ENCODE assay signal across 11 cellular contexts in the genomic region with DNA sequence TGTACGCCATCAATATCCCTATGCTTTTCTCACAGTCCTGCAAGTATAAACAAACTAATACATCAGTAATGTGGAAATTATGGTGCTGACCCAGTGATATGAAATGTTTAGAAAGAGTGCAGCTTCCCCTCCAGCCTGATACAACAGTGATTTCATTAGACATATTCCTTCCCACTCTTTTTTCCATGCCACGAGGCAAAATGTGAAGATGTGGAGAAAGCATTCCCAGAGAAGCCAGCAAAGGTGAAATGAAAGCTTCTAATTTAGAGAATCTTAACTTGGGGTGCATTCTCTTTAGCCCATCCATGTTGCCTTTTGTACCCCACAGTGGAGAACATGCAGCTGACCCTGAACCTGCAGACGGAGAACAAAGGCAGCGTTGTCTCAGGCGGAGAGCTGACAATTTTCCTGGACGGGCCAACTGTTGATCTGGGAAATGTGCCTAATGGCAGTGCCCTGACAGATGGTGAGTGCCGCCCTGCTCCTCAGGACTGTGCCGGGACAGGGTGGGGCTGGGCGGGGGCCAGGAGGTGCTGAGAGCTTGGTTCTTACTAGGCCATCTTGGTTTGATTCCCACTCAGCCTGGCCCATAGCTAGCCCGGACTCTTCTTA.
A peak's percentile ranks its signal among the peaks of the same experiment; 100 is the strongest.
DNase-seq lines count a peak whose midpoint lies in the region; ATAC-seq and TF ChIP-seq lines count a peak whose summit lies in the region.
"Had no signal": no experiment of that assay in that cellular context is flagged by ENCODE, and none has a peak within 500 bp of the region (broad histone marks: within the 10 kb centered on the region; RNA-seq: fewer than 3 reads in every experiment).

No MANE protein-coding gene starts in this region.

- peak overlapping the region; percentile 94 for H3K27ac ChIP-seq in cardiac muscle cell
- H3K27ac ChIP-seq in CD8-positive, alpha-beta T cell (ENCODE audit: low read depth, low read length): no peak overlapping the region

- peak overlapping the region; percentile 34 for H3K27ac Mint-ChIP-seq in nephron progenitor cell
- no peak overlapping the region for H3K27ac Mint-ChIP-seq in CD8-positive, alpha-beta T cell
- H3K27ac Mint-ChIP-seq: dendritic cell treated with granulocyte-macrophage colony-stimulating factor and Interleukin-4, amounts not matched to agents 40 ng/mL and 50 ng/mL, for 4 days; mesothelial cell of epicardium had no signal

- H3K9me3 Mint-ChIP-seq in nephron progenitor cell: no peaks in the 10 kb centered on the region
- H3K9me3 Mint-ChIP-seq in CD8-positive, alpha-beta T cell: no peaks in the 10 kb centered on the region
- H3K9me3 Mint-ChIP-seq: dendritic cell treated with granulocyte-macrophage colony-stimulating factor and Interleukin-4, amounts not matched to agents 40 ng/mL and 50 ng/mL, for 4 days; mesothelial cell of epicardium had no signal

- H3K36me3 ChIP-seq in cardiac muscle cell: no peaks in the 10 kb centered on the region
- H3K36me3 ChIP-seq in CD8-positive, alpha-beta T cell (ENCODE audit: insufficient read depth, low read length): peaks cover 15% of the 10 kb centered on the region

- H3K4me3 ChIP-seq in cardiac muscle cell: no peak overlapping the region
- H3K4me3 ChIP-seq in CD8-positive, alpha-beta T cell (ENCODE audit: low read depth, low read length): no peak overlapping the region

- no peak for TF ChIP-seq CTCF in cardiac muscle cell (IDR thresholded peaks at IDR 0.05; ENCODE audit: low read depth, low read length)
- TF ChIP-seq CTCF in nephron progenitor cell (IDR thresholded peaks at IDR 0.05): no peak
- no peak for TF ChIP-seq CTCF in CD8-positive, alpha-beta T cell (IDR thresholded peaks at IDR 0.05)

- ATAC-seq in Right ventricle myocardium inferior (peak; percentile 81), HG03378 (IDR thresholded peaks at IDR 0.05; ENCODE audit: unreplicated experiment) (no peak)
- no peak for ATAC-seq in CD8-positive, alpha-beta T cell
- ATAC-seq: activated CD4-positive, CD25-positive, alpha-beta regulatory T cell treated with anti-CD3 and anti-CD28 coated beads, Interleukin-2, amount 50 U/mL, for 24 hours had no signal

- no peaks in the 10 kb centered on the region for H3K27me3 Mint-ChIP-seq in nephron progenitor cell (ENCODE audit: low read depth, poor library complexity)
- no peaks in the 10 kb centered on the region for H3K27me3 Mint-ChIP-seq in CD8-positive, alpha-beta T cell (ENCODE audit: low read depth)
- H3K27me3 Mint-ChIP-seq: dendritic cell treated with granulocyte-macrophage colony-stimulating factor and Interleukin-4, amounts not matched to agents 40 ng/mL and 50 ng/mL, for 4 days had no signal

- DNase-seq in Right ventricle myocardium inferior (ENCODE audit: missing footprints): no peak
- DNase-seq in cardiac septum (ENCODE audit: low spot score): no peak
- DNase-seq in cardiac muscle cell (ENCODE audit: low read depth in 1 of 2, low spot score in 1 of 2): no peak
- no peak for DNase-seq in nephron progenitor cell
- DNase-seq in activated CD4-positive, CD25-positive, alpha-beta regulatory T cell (lab: John Stamatoyannopoulos, UW): no peak
- DNase-seq in stimulated activated CD4-positive, alpha-beta T cell treated with anti-CD3 and anti-CD28 coated beads, Interleukin-12 subunit alpha, Interleukin-12 subunit beta, amount 100 ng/mL, for 4 hours: no peak
- DNase-seq in CD8-positive, alpha-beta T cell: no peak

- H3K4me1 Mint-ChIP-seq in nephron progenitor cell: peaks cover 48% of the 10 kb centered on the region
- no peaks in the 10 kb centered on the region for H3K4me1 Mint-ChIP-seq in CD8-positive, alpha-beta T cell (ENCODE audit: low read depth)
- H3K4me1 Mint-ChIP-seq: mesothelial cell of epicardium had no signal

- H3K27me3 ChIP-seq in cardiac muscle cell: no peaks in the 10 kb centered on the region
- H3K27me3 ChIP-seq in CD8-positive, alpha-beta T cell (ENCODE audit: insufficient read depth, low read length): no peaks in the 10 kb centered on the region

- POLR2A ChIA-PET in CD8-positive, alpha-beta T cell (lab: Charles Lee): no interaction called here

- intact Hi-C loops in Right ventricle myocardium inferior (cut with DNase I) (no loop called here), cardiac septum (cut with DNase I) (no loop called here)
- intact Hi-C loops in CD8-positive, alpha-beta T cell (cut with DNase I, micrococcal nuclease): no loop called here

- peaks cover 45% of the 10 kb centered on the region for H3K4me1 ChIP-seq in cardiac muscle cell (ENCODE audit: low read depth)
- no peaks in the 10 kb centered on the region for H3K4me1 ChIP-seq in CD8-positive, alpha-beta T cell (ENCODE audit: insufficient read depth, low read length)

- no peak overlapping the region for H3K4me3 Mint-ChIP-seq in nephron progenitor cell
- no peak overlapping the region for H3K4me3 Mint-ChIP-seq in CD8-positive, alpha-beta T cell
- H3K4me3 Mint-ChIP-seq: dendritic cell treated with granulocyte-macrophage colony-stimulating factor and Interleukin-4, amounts not matched to agents 40 ng/mL and 50 ng/mL, for 4 days; mesothelial cell of epicardium had no signal

- CTCF ChIA-PET in CD8-positive, alpha-beta T cell (lab: Charles Lee): interaction anchor here (1.3 kb wide), 1 partner anchor 10 kb away, joined by 3 read pairs; no protein-coding TSS in a partner anchor

- H3K9me3 ChIP-seq in cardiac muscle cell (ENCODE audit: low read depth): no peaks in the 10 kb centered on the region
- no peaks in the 10 kb centered on the region for H3K9me3 ChIP-seq in CD8-positive, alpha-beta T cell (ENCODE audit: low read length)

- peaks cover 35% of the 10 kb centered on the region for H3K36me3 Mint-ChIP-seq in nephron progenitor cell (ENCODE audit: low read depth)
- H3K36me3 Mint-ChIP-seq in CD8-positive, alpha-beta T cell: peaks cover 70% of the 10 kb centered on the region
